In genomic region chr17:66925811-66926500, GRCh38 we compare ENCODE assay signal across 17 cellular contexts. TPM values are rescaled to one million over a fixed set of nuclear protein-coding genes. Genes with fewer than 3 reads are reported as not detected.
"Had no signal": no experiment of that assay in that cellular context is flagged by ENCODE, and none has a peak within 500 bp of the region (broad histone marks: within the 10 kb centered on the region; RNA-seq: fewer than 3 reads in every experiment).

No MANE protein-coding gene starts in this region.

- H3K4me3 Mint-ChIP-seq: activated naive CD8-positive, alpha-beta T cell treated with anti-CD3 and anti-CD28 coated beads for 36 hours had no signal

- H3K36me3 Mint-ChIP-seq: activated naive CD8-positive, alpha-beta T cell treated with anti-CD3 and anti-CD28 coated beads for 36 hours had no signal

- H3K9me3 ChIP-seq: body of pancreas, colonic mucosa, thoracic aorta had no signal

- H3K27ac Mint-ChIP-seq: activated naive CD8-positive, alpha-beta T cell treated with anti-CD3 and anti-CD28 coated beads for 36 hours had no signal

- H3K4me1 Mint-ChIP-seq: activated naive CD8-positive, alpha-beta T cell treated with anti-CD3 and anti-CD28 coated beads for 36 hours had no signal

- H3K4me3 ChIP-seq: body of pancreas, colonic mucosa, gastroesophageal sphincter, heart right ventricle, thoracic aorta had no signal

- H3K27ac ChIP-seq: body of pancreas, colonic mucosa, gastroesophageal sphincter, heart right ventricle, thoracic aorta had no signal

- ATAC-seq: activated CD4-positive, CD25-positive, alpha-beta regulatory T cell treated with anti-CD3 and anti-CD28 coated beads, Interleukin-2, amount 50 U/mL, for 24 hours; body of pancreas; gastroesophageal sphincter; heart right ventricle; left cardiac atrium; sciatic nerve had no signal

- H3K4me1 ChIP-seq: body of pancreas, colonic mucosa, gastroesophageal sphincter, heart right ventricle had no signal

- H3K27me3 ChIP-seq: body of pancreas, colonic mucosa had no signal

- DNase-seq: activated CD4-positive, alpha-beta T cell treated with anti-CD3 and anti-CD28 coated beads, Interleukin-2, amount 50 U/mL, for 1 hour; activated CD8-positive, alpha-beta memory T cell treated with anti-CD3 and anti-CD28 coated beads for 24 hours; activated naive CD8-positive, alpha-beta T cell treated with anti-CD3 and anti-CD28 coated beads for 36 hours; amygdala; body of pancreas; central memory CD4-positive, alpha-beta T cell; colonic mucosa; heart right ventricle; left cardiac atrium; midbrain; stimulated activated CD4-positive, alpha-beta T cell treated with anti-CD3 and anti-CD28 coated beads, Interleukin-1b, Interleukin-23, amount 100 ng/mL, for 48 hours had no signal

- H3K36me3 ChIP-seq: colonic mucosa, gastroesophageal sphincter, heart right ventricle, thoracic aorta had no signal

RNA-seq across cellular contexts. Expression of gene CACNG4, which starts 38.6 kb away (rescaled TPM):
- total RNA-seq: activated naive CD8-positive, alpha-beta T cell treated with anti-CD3 and anti-CD28 coated beads for 36 hours; lung microvascular endothelial cell; pulmonary artery endothelial cell; thoracic aorta had no signal
